24 cellular contexts compared by ENCODE assay signal in the genomic region with DNA sequence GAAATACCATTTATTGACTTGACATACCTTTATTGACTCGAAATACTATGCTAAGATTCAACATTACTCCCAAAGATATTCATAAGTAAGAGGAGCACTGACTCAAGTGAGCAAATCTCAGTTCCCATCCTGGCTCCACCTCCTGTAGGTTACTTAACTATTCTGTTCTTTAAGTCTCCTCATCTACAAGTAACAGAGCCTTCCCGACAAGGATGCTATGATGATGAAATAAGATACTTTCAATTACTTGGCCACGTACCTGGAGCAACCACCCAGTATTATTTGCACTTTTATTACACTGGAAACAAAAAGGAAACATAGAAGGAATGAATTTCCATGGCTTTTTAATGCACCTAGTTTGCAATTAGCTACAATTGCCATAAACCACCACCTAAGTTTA. TPM values are rescaled to one million over a fixed set of nuclear protein-coding genes. Genes with fewer than 3 reads are reported as not detected.
DNase-seq lines count a peak whose midpoint lies in the region; ATAC-seq and TF ChIP-seq lines count a peak whose summit lies in the region.
"Had no signal": no experiment of that assay in that cellular context is flagged by ENCODE, and none has a peak within 500 bp of the region (broad histone marks: within the 10 kb centered on the region; RNA-seq: fewer than 3 reads in every experiment).

No MANE protein-coding gene starts in this region.

- H3K27me3 ChIP-seq in breast epithelium = no peaks in the 10 kb centered on the region
- H3K27me3 ChIP-seq: BLaER1 treated with 17β-estradiol and CSF1 and Interleukin-3, amounts not matched to agents 10 nM and 100 nM; brain microvascular endothelial cell; SJCRH30 had no signal

- H3K27me3 Mint-ChIP-seq in MCF 10A (ENCODE audit: insufficient read depth, unreplicated experiment) (no peaks in the 10 kb centered on the region), WTC11 (ENCODE audit: low read depth) (no peaks in the 10 kb centered on the region; the same call in 1 of the 2 replicates), memory B cell (no peaks in the 10 kb centered on the region)
- no peaks in the 10 kb centered on the region for H3K27me3 Mint-ChIP-seq in activated CD4-positive, alpha-beta T cell treated with anti-CD3 and anti-CD28 coated beads, Interleukin-2, amount 10 ng/mL, durations not matched to agents 24 days and 14 days
- H3K27me3 Mint-ChIP-seq: activated CD8-positive, alpha-beta T cell treated with anti-CD3 and anti-CD28 coated beads for 36 hours; type B pancreatic cell had no signal

- TF ChIP-seq POLR2A in breast epithelium (IDR thresholded peaks at IDR 0.05) = no peak

- no TSS peak for BruUV-seq in MCF 10A (replicated peaks; lab: Mats Ljungman, UMichigan)

- H3K4me3 Mint-ChIP-seq in MCF 10A (ENCODE audit: unreplicated experiment) (no peak overlapping the region), WTC11 (no peak overlapping the region), memory B cell (no peak overlapping the region)
- H3K4me3 Mint-ChIP-seq in activated CD4-positive, alpha-beta T cell treated with anti-CD3 and anti-CD28 coated beads, Interleukin-2, amount 10 ng/mL, durations not matched to agents 24 days and 14 days = no peak overlapping the region
- H3K4me3 Mint-ChIP-seq: activated CD8-positive, alpha-beta T cell treated with anti-CD3 and anti-CD28 coated beads for 36 hours; H9; neural crest cell; type B pancreatic cell had no signal

- DNase-seq in MCF 10A (ENCODE audit: unreplicated experiment) (peak; percentile 51), breast epithelium (ENCODE audit: low spot score in 2 of 2) (no peak), WTC11 (ENCODE audit: low spot score) (no peak), memory B cell (ENCODE audit: low spot score in 2 of 2) (no peak), putamen (ENCODE audit: low spot score) (no peak), ACHN (no peak), NCI-H1105 treated with DMSO at 0.1 percent for 48 hours (lab: John Stamatoyannopoulos, UW) (no peak)
- no peak for DNase-seq in activated CD4-positive, alpha-beta T cell treated with anti-CD3 and anti-CD28 coated beads, Interleukin-2, amount 10 ng/mL, durations not matched to agents 24 days and 14 days
- DNase-seq: activated CD4-positive, CD25-positive, alpha-beta regulatory T cell treated with anti-CD3 and anti-CD28 coated beads, Interleukin-2, amount 50 U/mL, for 72 hours; activated CD8-positive, alpha-beta T cell treated with anti-CD3 and anti-CD28 coated beads for 36 hours; activated gamma-delta T cell treated with Interleukin-2 at 50 U/mL for 16 hours; brain microvascular endothelial cell; effector CD8-positive, alpha-beta T cell; H9; hypothalamus; IMR-90; left ventricle myocardium superior; midbrain; NCI-H2081 treated with DMSO at 0.1 percent for 48 hours; NCI-H510A treated with DMSO at 0.1 percent for 48 hours; SJCRH30 had no signal

- intact Hi-C loops in MCF 10A (cut with micrococcal nuclease) (no loop called here), breast epithelium (cut with DNase I; ENCODE audit: low total_unique reads) (no loop called here)
- intact Hi-C loops in activated CD4-positive, alpha-beta T cell treated with anti-CD3 and anti-CD28 coated beads, Interleukin-2, amount 10 ng/mL, durations not matched to agents 24 days and 14 days (cut with micrococcal nuclease) = no loop called here

- no peaks in the 10 kb centered on the region for H3K9me3 ChIP-seq in breast epithelium
- H3K9me3 ChIP-seq: BLaER1 treated with 17β-estradiol and CSF1 and Interleukin-3, amounts not matched to agents 10 nM and 100 nM; SJCRH30 had no signal

- no peaks in the 10 kb centered on the region for H3K36me3 ChIP-seq in breast epithelium
- H3K36me3 ChIP-seq: brain microvascular endothelial cell had no signal

- no peak overlapping the region for H3K27ac ChIP-seq in breast epithelium
- H3K27ac ChIP-seq: brain microvascular endothelial cell, SJCRH30 had no signal

- H3K4me1 ChIP-seq in breast epithelium = peaks cover 7 to 10% of the 10 kb centered on the region in 2 donors

- CTCF ChIA-PET in MCF 10A (lab: Yijun Ruan, JAX) = interaction anchor here (1.6 kb wide), 1 partner anchor 36 kb away, joined by 7 read pairs; no protein-coding TSS in a partner anchor
- CTCF ChIA-PET in WTC11 (lab: Charles Lee) = interaction anchor here (1.0 to 3.8 kb wide), 2 partner anchors 16 to 132 kb away, joined by 4 to 8 read pairs; partner anchors contain the start of gene KANSL1

- H3K4me3 ChIP-seq in breast epithelium = no peak overlapping the region
- H3K4me3 ChIP-seq: BLaER1 treated with 17β-estradiol and CSF1 and Interleukin-3, amounts not matched to agents 10 nM and 100 nM; SJCRH30 had no signal

- H3K9me3 Mint-ChIP-seq in MCF 10A (ENCODE audit: unreplicated experiment) (no peaks in the 10 kb centered on the region), WTC11 (no peaks in the 10 kb centered on the region), memory B cell (no peaks in the 10 kb centered on the region)
- H3K9me3 Mint-ChIP-seq in activated CD4-positive, alpha-beta T cell treated with anti-CD3 and anti-CD28 coated beads, Interleukin-2, amount 10 ng/mL, durations not matched to agents 24 days and 14 days = no peaks in the 10 kb centered on the region
- H3K9me3 Mint-ChIP-seq: activated CD8-positive, alpha-beta T cell treated with anti-CD3 and anti-CD28 coated beads for 36 hours; H9; neural crest cell; type B pancreatic cell had no signal

- TF ChIP-seq CTCF in MCF 10A (IDR thresholded peaks at IDR 0.05; ENCODE audit: unreplicated experiment) (no peak), breast epithelium (IDR thresholded peaks at IDR 0.05) (no peak), WTC11 (IDR thresholded peaks at IDR 0.05) (no peak)

- peaks cover 52% of the 10 kb centered on the region for H3K4me1 Mint-ChIP-seq in MCF 10A (ENCODE audit: insufficient read depth, unreplicated experiment)
- peaks cover 75% of the 10 kb centered on the region for H3K4me1 Mint-ChIP-seq in WTC11
- H3K4me1 Mint-ChIP-seq in memory B cell = peaks cover 44% of the 10 kb centered on the region
- peaks cover 57% of the 10 kb centered on the region for H3K4me1 Mint-ChIP-seq in activated CD4-positive, alpha-beta T cell treated with anti-CD3 and anti-CD28 coated beads, Interleukin-2, amount 10 ng/mL, durations not matched to agents 24 days and 14 days

- ATAC-seq in WTC11 = no peak
- no peak for ATAC-seq in memory B cell (ENCODE audit: low read depth)
- ATAC-seq: activated CD8-positive, alpha-beta T cell treated with anti-CD3 and anti-CD28 coated beads for 36 hours; left ventricle myocardium superior had no signal

- POLR2A ChIA-PET in MCF 10A (lab: Yijun Ruan, JAX) = interaction anchor here (0.7 to 2.5 kb wide), 4 partner anchors 9 to 42 kb away, joined by 3 to 9 read pairs (median 5); partner anchors contain the start of gene KANSL1
- POLR2A ChIA-PET in WTC11 (lab: Charles Lee) = no interaction called here

- no peak overlapping the region for H3K27ac Mint-ChIP-seq in MCF 10A (ENCODE audit: low read depth, unreplicated experiment)
- peak overlapping the region; percentile 47; the same call in 1 of the 2 replicates for H3K27ac Mint-ChIP-seq in WTC11
- H3K27ac Mint-ChIP-seq in memory B cell = peak overlapping the region; percentile 16
- no peak overlapping the region for H3K27ac Mint-ChIP-seq in activated CD4-positive, alpha-beta T cell treated with anti-CD3 and anti-CD28 coated beads, Interleukin-2, amount 10 ng/mL, durations not matched to agents 24 days and 14 days
- H3K27ac Mint-ChIP-seq: activated CD8-positive, alpha-beta T cell treated with anti-CD3 and anti-CD28 coated beads for 36 hours; type B pancreatic cell had no signal

- H3K36me3 Mint-ChIP-seq in MCF 10A (ENCODE audit: insufficient read depth, unreplicated experiment) = peaks cover 16% of the 10 kb centered on the region
- peaks cover under 1% of the 10 kb centered on the region; the same call in 1 of the 2 replicates for H3K36me3 Mint-ChIP-seq in WTC11
- peaks cover 4% of the 10 kb centered on the region for H3K36me3 Mint-ChIP-seq in memory B cell
- peaks cover 8% of the 10 kb centered on the region for H3K36me3 Mint-ChIP-seq in activated CD4-positive, alpha-beta T cell treated with anti-CD3 and anti-CD28 coated beads, Interleukin-2, amount 10 ng/mL, durations not matched to agents 24 days and 14 days (ENCODE audit: low read depth)

- in situ Hi-C loops in ACHN (cut with HindIII; ENCODE audit: low pct_ligation_motif_present, low pct_unique_long_range_greater_than_20kb, low sequenced_read_pairs) = no loop called here

TF ChIP-seq in WTC11, 78 proteins besides CTCF, POLR2A, EP300 and RAD21 (continues in another document):
- TF ChIP-seq CBFB (CRISPR knock-in tag; IDR thresholded peaks at IDR 0.05; ENCODE audit: low read depth) = no peak
- no peak for TF ChIP-seq PRRX2 (CRISPR knock-in tag; IDR thresholded peaks at IDR 0.05)
- TF ChIP-seq, protein P1, sequence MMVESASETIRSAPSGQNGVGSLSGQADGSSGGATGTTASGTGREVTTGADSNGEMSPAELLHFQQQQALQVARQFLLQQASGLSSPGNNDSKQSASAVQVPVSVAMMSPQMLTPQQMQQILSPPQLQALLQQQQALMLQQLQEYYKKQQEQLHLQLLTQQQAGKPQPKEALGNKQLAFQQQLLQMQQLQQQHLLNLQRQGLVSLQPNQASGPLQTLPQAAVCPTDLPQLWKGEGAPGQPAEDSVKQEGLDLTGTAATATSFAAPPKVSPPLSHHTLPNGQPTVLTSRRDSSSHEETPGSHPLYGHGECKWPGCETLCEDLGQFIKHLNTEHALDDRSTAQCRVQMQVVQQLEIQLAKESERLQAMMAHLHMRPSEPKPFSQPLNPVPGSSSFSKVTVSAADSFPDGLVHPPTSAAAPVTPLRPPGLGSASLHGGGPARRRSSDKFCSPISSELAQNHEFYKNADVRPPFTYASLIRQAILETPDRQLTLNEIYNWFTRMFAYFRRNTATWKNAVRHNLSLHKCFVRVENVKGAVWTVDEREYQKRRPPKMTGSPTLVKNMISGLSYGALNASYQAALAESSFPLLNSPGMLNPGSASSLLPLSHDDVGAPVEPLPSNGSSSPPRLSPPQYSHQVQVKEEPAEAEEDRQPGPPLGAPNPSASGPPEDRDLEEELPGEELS (CRISPR knock-in tag; IDR thresholded peaks at IDR 0.05) = no peak
- TF ChIP-seq ZNF232 (CRISPR knock-in tag; IDR thresholded peaks at IDR 0.05) = no peak
- no peak for TF ChIP-seq FOXP1 (CRISPR knock-in tag; IDR thresholded peaks at IDR 0.05; ENCODE audit: borderline replicate concordance)
- TF ChIP-seq ZNF121 (CRISPR knock-in tag; IDR thresholded peaks at IDR 0.05) = no peak

RNA-seq across cellular contexts. Expression of gene KANSL1, which starts 16.3 kb away (rescaled TPM):
- total RNA-seq in MCF 10A (2022) = 67.1 and 69.0 TPM in 2 replicates
- total RNA-seq in breast epithelium = 100 to 1,000 TPM in 2 of 3 donors, 10 to 100 TPM in 1; 59.5 to 142 (median 111) TPM
- total RNA-seq in WTC11 (2021) = 66.4 to 72.7 TPM (median 68.5 TPM) in 3 replicates
- 79.7 and 82.8 TPM in 2 replicates for total RNA-seq in activated CD4-positive, alpha-beta T cell treated with anti-CD3 and anti-CD28 coated beads, Interleukin-2, amount 10 ng/mL, durations not matched to agents 24 days and 14 days

Comparison
In these comparisons a context has a peak if more than half of its experiments do, and no peak if none do; other contexts are left out.
1. H3K27ac Mint-ChIP-seq: peak in WTC11 (single experiment) and memory B cell (single experiment); none in MCF 10A (single experiment) and activated CD4-positive, alpha-beta T cell treated with anti-CD3 and anti-CD28 coated beads, Interleukin-2, amount 10 ng/mL, durations not matched to agents 24 days and 14 days (single experiment).